17 cellular contexts compared by ENCODE assay signal in genomic region chr12:132395192-132395907, GRCh38.
DNase-seq lines count a peak whose midpoint lies in the region; ATAC-seq, FAIRE-seq and TF ChIP-seq lines count a peak whose summit lies in the region.
"Had no signal": no experiment of that assay in that cellular context is flagged by ENCODE, and none has a peak within 500 bp of the region (broad histone marks: within the 10 kb centered on the region; RNA-seq: fewer than 3 reads in every experiment).

No MANE protein-coding gene starts in this region.

- TF ChIP-seq CTCF in A549 (IDR thresholded peaks at IDR 0.05) (no peak), H1 (IDR thresholded peaks at IDR 0.05; ENCODE audit: control extremely low read depth in 1 of 3, insufficient read depth in 1 of 3, low read depth in 1 of 3, low read length in 3 of 3) (no peak), sigmoid colon (IDR thresholded peaks at IDR 0.05) (no peak), esophagus squamous epithelium (IDR thresholded peaks at IDR 0.05) (no peak)

- peak overlapping the region; percentile 84; the same call in 1 of the 2 replicates for H2BK12ac ChIP-seq in H1 (ENCODE audit: low read depth, low read length)

- H4K20me1 ChIP-seq in H1 (replicated peaks in 1 of 2; ENCODE audit: control insufficient read depth in 1 of 2, insufficient read depth in 2 of 2, low read length in 2 of 2): no peaks in the 10 kb centered on the region

- peak overlapping the region; percentile 48; the same call in 1 of the 2 replicates for H3K18ac ChIP-seq in H1 (ENCODE audit: extremely low read depth, low read length)

- whole genome bisulfite sequencing in A549 (ENCODE audit: missing lambda C conversion rate): 92% methylated on average over 26 of the region's 28 CpGs
- 79% methylated on average over 24 of the region's 28 CpGs; no CpG with 5 or more reads in 1 of the 2 experiments for WGBS in H1 (ENCODE audit: extremely low coverage in 1 of 2, insufficient coverage in 1 of 2, insufficient read length in 1 of 2, insufficient replicate concordance in 2 of 2, low coverage in 1 of 2, low lambda C conversion rate in 2 of 2, missing lambda C conversion rate in 1 of 2), 2 experiments
- 87 to 88% methylated on average over 28 of the region's 28 CpGs for WGBS in sigmoid colon, 2 donors
- WGBS in esophagus squamous epithelium, 2 donors: 81 to 83% methylated on average over 9 to 11 of the region's 28 CpGs

- H3K9ac ChIP-seq in H1 (replicated peaks in 1 of 4; ENCODE audit: extremely low read depth in 1 of 4, low read depth in 3 of 4, low read length in 3 of 4): no peak overlapping the region
- H3K9ac ChIP-seq: GM23248 had no signal

- H3K79me2 ChIP-seq in H1 (ENCODE audit: control insufficient read depth in 1 of 2, insufficient read depth in 2 of 2, low read length in 2 of 2): no peaks in the 10 kb centered on the region

- peaks cover 34% of the 10 kb centered on the region for H3K4me1 ChIP-seq in A549
- H3K4me1 ChIP-seq in H1 (replicated peaks in 1 of 4; ENCODE audit: control insufficient read depth in 3 of 4, insufficient read depth in 4 of 4, low read length in 3 of 4): peaks cover 0 to 28% (median 18%) of the 10 kb centered on the region in 4 experiments; a peak in 6 of 7 replicates
- H3K4me1 ChIP-seq in sigmoid colon: no peaks in the 10 kb centered on the region
- H3K4me1 ChIP-seq in esophagus squamous epithelium: no peaks in the 10 kb centered on the region

- H4K91ac ChIP-seq in H1 (replicated peaks; ENCODE audit: insufficient read length, low read length): peak overlapping the region; percentile 47

- TF ChIP-seq RAD21 in A549 (conservative IDR thresholded peaks at IDR 0.05 in 1 of 2, IDR thresholded peaks at IDR 0.05 in 1 of 2) (no peak), H1 (IDR thresholded peaks at IDR 0.05 in 1 of 2, conservative IDR thresholded peaks at IDR 0.05 in 1 of 2; ENCODE audit: low read depth in 2 of 2, low read length in 2 of 2) (no peak)

- H3K4ac ChIP-seq in H1 (replicated peaks; ENCODE audit: insufficient read length, low read depth, low read length): no peak overlapping the region

- peak overlapping the region; percentile 47 for H4K5ac ChIP-seq in H1 (ENCODE audit: insufficient read length, low read depth, low read length)

- no peak overlapping the region for H2AK5ac ChIP-seq in H1 (ENCODE audit: low read depth, low read length)

- H3K23me2 ChIP-seq in H1 (ENCODE audit: low read depth, low read length): 0 out of 2 replicates have a peak, but pooled peaks cover 1% of the 10 kb centered on the region

- H3K23ac ChIP-seq in H1 (ENCODE audit: insufficient read length): no peak overlapping the region

- DNase-seq in A549 (ENCODE audit: low read depth in 1 of 2, low spot score in 1 of 2) (no peak), DMS53 treated with DMSO at 0.1 percent for 48 hours (lab: John Stamatoyannopoulos, UW; ENCODE audit: unreplicated experiment) (peak; percentile 10), H1 (ENCODE audit: low read depth in 1 of 2, low spot score in 2 of 2) (peak in 1 of 2 experiments; percentile 52), sigmoid colon (peak; percentile 53), esophagus squamous epithelium (lab: John Stamatoyannopoulos, UW) (no peak), dermis blood vessel endothelial cell (no peak)
- DNase-seq: ACHN, AML-193, GDM1, GM23248, KG1, NCI-H1105 treated with DMSO at 0.1 percent for 48 hours, NCI-H1694 had no signal

- H3K9me3 ChIP-seq in A549: no peaks in the 10 kb centered on the region
- no peaks in the 10 kb centered on the region; a peak in 1 of 4 replicates for H3K9me3 ChIP-seq in H1 (ENCODE audit: insufficient read depth in 2 of 2, low read depth in 1 of 2, low read length in 1 of 2)
- no peaks in the 10 kb centered on the region for H3K9me3 ChIP-seq in sigmoid colon
- H3K9me3 ChIP-seq in esophagus squamous epithelium: no peaks in the 10 kb centered on the region

- no peak overlapping the region for H3K56ac ChIP-seq in H1 (replicated peaks; ENCODE audit: insufficient read length, low read depth, low read length)

- CTCF ChIA-PET in A549 (lab: Yijun Ruan, JAX): interaction anchor here (0.6 to 5.2 kb wide), 3 partner anchors 20 to 783 kb away, joined by 3 to 29 read pairs (median 3); no protein-coding TSS in a partner anchor
- CTCF ChIA-PET in H1 (lab: Charles Lee; ENCODE audit: partially characterized antibody): interaction anchor here (4.7 kb wide), 1 partner anchor 19 kb away, joined by 23 read pairs; no protein-coding TSS in a partner anchor

- H3K27ac ChIP-seq in A549 (peak overlapping the region; percentile 84 to 86), H1 (ENCODE audit: low read depth, low read length) (no peak overlapping the region), sigmoid colon (no peak overlapping the region), esophagus squamous epithelium (no peak overlapping the region)
- H3K27ac ChIP-seq: C4-2B, GM23248, SK-N-MC had no signal

- TF ChIP-seq EP300 in A549 (IDR thresholded peaks at IDR 0.05): no peak
- no peak for TF ChIP-seq EP300 in H1 (IDR thresholded peaks at IDR 0.05; ENCODE audit: borderline replicate concordance in 1 of 2, low read depth in 2 of 2, low read length in 2 of 2)
- TF ChIP-seq EP300 in sigmoid colon (IDR thresholded peaks at IDR 0.05): no peak

- H3K4me2 ChIP-seq in A549: peak overlapping the region; percentile 78; the same call in 1 of the 3 replicates
- H3K4me2 ChIP-seq in H1 (ENCODE audit: insufficient read depth in 1 of 2, low read depth in 2 of 2, low read length in 2 of 2): no peak overlapping the region

- H3K79me1 ChIP-seq in H1 (ENCODE audit: low read depth, low read length): 0 out of 2 replicates have a peak, but pooled peaks cover 2% of the 10 kb centered on the region

- no peak overlapping the region for H2BK120ac ChIP-seq in H1 (replicated peaks; ENCODE audit: low read depth, low read length)

- H4K8ac ChIP-seq in H1 (ENCODE audit: extremely low read depth, insufficient read depth, low read length): peak overlapping the region; percentile 86

- H3K14ac ChIP-seq in H1 (ENCODE audit: insufficient read length): no peak overlapping the region

- ATAC-seq in A549: no peak
- ATAC-seq in GM19035 (IDR thresholded peaks at IDR 0.05; ENCODE audit: unreplicated experiment): no peak
- ATAC-seq: Panc1 had no signal

- FAIRE-seq in A549 (lab: Jason Lieb, UNC) (no peak), H1 (lab: Jason Lieb, UNC) (no peak)

- H3K4me3 ChIP-seq in A549: no peak overlapping the region
- H3K4me3 ChIP-seq in H1 (ENCODE audit: extremely low read depth in 1 of 4, insufficient read depth in 2 of 4, low read depth in 3 of 4, low read length in 4 of 4): no peak overlapping the region
- H3K4me3 ChIP-seq in sigmoid colon: no peak overlapping the region
- H3K4me3 ChIP-seq in esophagus squamous epithelium: no peak overlapping the region
- H3K4me3 ChIP-seq: GM23248, SK-N-MC had no signal

- H2AFZ ChIP-seq in H1 (ENCODE audit: low read length): no peak overlapping the region
- H2AFZ ChIP-seq: GM23248 had no signal

- H3K36me3 ChIP-seq in H1 (ENCODE audit: control insufficient read depth in 2 of 4, insufficient read depth in 4 of 4, low read length in 3 of 4) (no peaks in the 10 kb centered on the region), sigmoid colon (no peaks in the 10 kb centered on the region), esophagus squamous epithelium (no peaks in the 10 kb centered on the region)

- H3K27me3 ChIP-seq in H1 (replicated peaks in 1 of 4; ENCODE audit: control insufficient read depth in 3 of 4, extremely low read depth in 1 of 4, insufficient read depth in 3 of 4, low read length in 3 of 4): peaks cover 0 to 30% (median 18%) of the 10 kb centered on the region in 4 experiments; a peak in 6 of 7 replicates
- peaks cover 14 to 72% (median 42%) of the 10 kb centered on the region in 3 donors for H3K27me3 ChIP-seq in sigmoid colon
- H3K27me3 ChIP-seq in esophagus squamous epithelium: peaks cover 0 to 95% (median 19%) of the 10 kb centered on the region in 4 donors

- intact Hi-C loops in sigmoid colon (cut with DNase I): no loop called here
- intact Hi-C loops in esophagus squamous epithelium (cut with DNase I): no loop called here

- H2BK20ac ChIP-seq in H1 (ENCODE audit: low read length): no peak overlapping the region

- H2BK15ac ChIP-seq in H1 (ENCODE audit: low read length): no peak overlapping the region

- H2BK5ac ChIP-seq in H1 (ENCODE audit: low read depth, low read length): no peak overlapping the region

- TF ChIP-seq POLR2A in A549 (IDR thresholded peaks at IDR 0.05; ENCODE audit: low read length) (no peak), H1 (IDR thresholded peaks at IDR 0.05; ENCODE audit: control extremely low read depth in 1 of 2, low read depth in 2 of 2, low read length in 2 of 2) (no peak), sigmoid colon (IDR thresholded peaks at IDR 0.05) (no peak), esophagus squamous epithelium (IDR thresholded peaks at IDR 0.05) (no peak)

- POLR2A ChIA-PET in A549 (lab: Yijun Ruan, JAX) (no interaction called here), H1 (lab: Charles Lee; ENCODE audit: partially characterized antibody) (interaction anchor here (1.9 kb wide), 1 partner anchor 8 kb away, joined by 6 read pairs; no protein-coding TSS in a partner anchor)

TF ChIP-seq in A549, 52 proteins besides CTCF, POLR2A, EP300 and RAD21 (continues in another document):
- TF ChIP-seq PHF8 (IDR thresholded peaks at IDR 0.05; ENCODE audit: borderline replicate concordance, low read depth) (no peak), NR3C1 (IDR thresholded peaks at IDR 0.05) (no peak), USF2 (IDR thresholded peaks at IDR 0.05) (no peak), FOSB (CRISPR knock-in tag; IDR thresholded peaks at IDR 0.05) (no peak), JUN (IDR thresholded peaks at IDR 0.05) (no peak), HDAC2 (IDR thresholded peaks at IDR 0.05) (no peak)

TF ChIP-seq in H1, 55 proteins besides CTCF, POLR2A, EP300 and RAD21 (continues in another document):
- no peak for TF ChIP-seq YY1 (IDR thresholded peaks at IDR 0.05; ENCODE audit: low read depth, low read length)
- no peak for TF ChIP-seq NRF1 (IDR thresholded peaks at IDR 0.05; ENCODE audit: low read depth, low read length)
- TF ChIP-seq CTBP2 (IDR thresholded peaks at IDR 0.05; ENCODE audit: borderline replicate concordance, insufficient read depth, insufficient read length, low read length): no peak
- no peak for TF ChIP-seq ASH2L (IDR thresholded peaks at IDR 0.05; ENCODE audit: low read length)
- no peak for TF ChIP-seq EZH2 (IDR thresholded peaks at IDR 0.05; ENCODE audit: low read depth, low read length, severe bottlenecking)
- no peak for TF ChIP-seq GABPA (IDR thresholded peaks at IDR 0.05; ENCODE audit: borderline replicate concordance, insufficient read depth, low read length)
- TF ChIP-seq SUZ12 (IDR thresholded peaks at IDR 0.05; ENCODE audit: low read length): no peak
- no peak for TF ChIP-seq CBX8 (IDR thresholded peaks at IDR 0.05; ENCODE audit: borderline replicate concordance, low read depth, low read length)
- no peak for TF ChIP-seq POLR2AphosphoS5 (IDR thresholded peaks at IDR 0.05; ENCODE audit: low read depth, low read length)
- TF ChIP-seq MAX (IDR thresholded peaks at IDR 0.05): no peak
- no peak for TF ChIP-seq RXRA (IDR thresholded peaks at IDR 0.05; ENCODE audit: insufficient read depth, low read depth, low read length)

Comparison
In these comparisons a context has a peak if more than half of its experiments do, and no peak if none do; other contexts are left out.
1. DNase-seq: peak in DMS53 treated with DMSO at 0.1 percent for 48 hours (single experiment) and sigmoid colon (single experiment); none in A549 (0 of 2), esophagus squamous epithelium (single experiment) and dermis blood vessel endothelial cell (single experiment).
2. H3K27ac ChIP-seq: peak in A549 (2 of 2); none in H1 (single experiment), sigmoid colon (0 of 4) and esophagus squamous epithelium (0 of 4).